ENCODE assay signal across 1 cellular context in the genomic region with DNA sequence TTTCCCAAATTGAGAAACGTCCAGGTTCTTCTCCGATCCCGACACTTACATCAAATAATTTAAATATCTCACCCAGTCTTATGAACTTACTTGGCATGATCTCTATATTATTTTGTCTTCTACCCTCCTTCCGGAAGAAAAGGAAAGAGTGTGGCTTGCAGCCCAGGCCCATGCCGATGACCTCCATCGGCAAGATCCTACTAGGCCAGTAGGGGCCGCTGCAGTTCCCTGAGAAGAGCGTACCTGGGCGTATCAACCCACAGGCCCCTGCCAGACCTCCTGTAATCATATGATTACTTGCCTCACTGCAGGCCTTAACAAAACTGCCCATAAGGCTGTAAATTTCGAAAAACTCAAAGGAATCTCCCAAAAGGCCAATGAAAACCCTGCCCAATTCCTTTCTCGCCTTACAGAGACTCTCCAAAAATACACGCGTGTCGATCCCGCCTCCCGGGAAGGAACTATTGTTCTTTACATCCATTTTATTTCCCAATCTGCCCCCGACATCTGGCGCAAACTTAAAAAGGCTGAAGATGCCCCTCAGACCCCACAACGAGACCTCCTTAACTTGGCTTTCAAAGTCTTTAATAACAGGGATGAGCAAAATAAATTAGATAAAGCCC.
A peak's percentile ranks its signal among the peaks of the same experiment; 100 is the strongest.
TF ChIP-seq lines count a peak whose summit lies in the region.

No MANE protein-coding gene starts in this region.

TF ChIP-seq in HEK293, 187 proteins besides CTCF, POLR2A, EP300 and RAD21 (continued from another document):
- TF ChIP-seq, protein P1, sequence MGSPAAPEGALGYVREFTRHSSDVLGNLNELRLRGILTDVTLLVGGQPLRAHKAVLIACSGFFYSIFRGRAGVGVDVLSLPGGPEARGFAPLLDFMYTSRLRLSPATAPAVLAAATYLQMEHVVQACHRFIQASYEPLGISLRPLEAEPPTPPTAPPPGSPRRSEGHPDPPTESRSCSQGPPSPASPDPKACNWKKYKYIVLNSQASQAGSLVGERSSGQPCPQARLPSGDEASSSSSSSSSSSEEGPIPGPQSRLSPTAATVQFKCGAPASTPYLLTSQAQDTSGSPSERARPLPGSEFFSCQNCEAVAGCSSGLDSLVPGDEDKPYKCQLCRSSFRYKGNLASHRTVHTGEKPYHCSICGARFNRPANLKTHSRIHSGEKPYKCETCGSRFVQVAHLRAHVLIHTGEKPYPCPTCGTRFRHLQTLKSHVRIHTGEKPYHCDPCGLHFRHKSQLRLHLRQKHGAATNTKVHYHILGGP (tag by site-specific recombination; IDR thresholded peaks at IDR 0.05) = no peak
- TF ChIP-seq SP2 (tag by site-specific recombination; IDR thresholded peaks at IDR 0.05) (no peak), ZSCAN30 (tag by site-specific recombination; IDR thresholded peaks at IDR 0.05) (peak; percentile 65; the same call in 1 of the 2 replicates), ZNF658 (tag by site-specific recombination; IDR thresholded peaks at IDR 0.05) (no peak), EGR2 (tag by site-specific recombination; IDR thresholded peaks at IDR 0.05; ENCODE audit: low read depth) (0 out of 2 replicates have a peak, but pooled peaks have one; percentile 17), ZNF114 (tag by site-specific recombination; IDR thresholded peaks at IDR 0.05) (no peak), ZNF677 (tag by site-specific recombination; IDR thresholded peaks at IDR 0.05) (no peak), ZNF660 (tag by site-specific recombination; IDR thresholded peaks at IDR 0.05) (no peak), ZNF266 (tag by site-specific recombination; IDR thresholded peaks at IDR 0.05; ENCODE audit: low read depth) (no peak), ZBTB17 (tag by site-specific recombination; IDR thresholded peaks at IDR 0.05) (peak; percentile 48; the same call in 1 of the 2 replicates), ZXDB (tag by site-specific recombination; IDR thresholded peaks at IDR 0.05) (peak; percentile 65), ZNF391 (tag by site-specific recombination; IDR thresholded peaks at IDR 0.05; ENCODE audit: borderline replicate concordance, low read depth) (no peak), KLF8 (tag by site-specific recombination; IDR thresholded peaks at IDR 0.05) (0 out of 2 replicates have a peak, but pooled peaks have one; percentile 14), ZFHX2 (tag by site-specific recombination; conservative IDR thresholded peaks at IDR 0.05) (peak; percentile 60), ATF2 (tag by site-specific recombination; IDR thresholded peaks at IDR 0.05; ENCODE audit: low read depth) (no peak), ZNF747 (tag by site-specific recombination; IDR thresholded peaks at IDR 0.05) (no peak), YY1 (tag by site-specific recombination; IDR thresholded peaks at IDR 0.05) (no peak)
- TF ChIP-seq, protein P2, sequence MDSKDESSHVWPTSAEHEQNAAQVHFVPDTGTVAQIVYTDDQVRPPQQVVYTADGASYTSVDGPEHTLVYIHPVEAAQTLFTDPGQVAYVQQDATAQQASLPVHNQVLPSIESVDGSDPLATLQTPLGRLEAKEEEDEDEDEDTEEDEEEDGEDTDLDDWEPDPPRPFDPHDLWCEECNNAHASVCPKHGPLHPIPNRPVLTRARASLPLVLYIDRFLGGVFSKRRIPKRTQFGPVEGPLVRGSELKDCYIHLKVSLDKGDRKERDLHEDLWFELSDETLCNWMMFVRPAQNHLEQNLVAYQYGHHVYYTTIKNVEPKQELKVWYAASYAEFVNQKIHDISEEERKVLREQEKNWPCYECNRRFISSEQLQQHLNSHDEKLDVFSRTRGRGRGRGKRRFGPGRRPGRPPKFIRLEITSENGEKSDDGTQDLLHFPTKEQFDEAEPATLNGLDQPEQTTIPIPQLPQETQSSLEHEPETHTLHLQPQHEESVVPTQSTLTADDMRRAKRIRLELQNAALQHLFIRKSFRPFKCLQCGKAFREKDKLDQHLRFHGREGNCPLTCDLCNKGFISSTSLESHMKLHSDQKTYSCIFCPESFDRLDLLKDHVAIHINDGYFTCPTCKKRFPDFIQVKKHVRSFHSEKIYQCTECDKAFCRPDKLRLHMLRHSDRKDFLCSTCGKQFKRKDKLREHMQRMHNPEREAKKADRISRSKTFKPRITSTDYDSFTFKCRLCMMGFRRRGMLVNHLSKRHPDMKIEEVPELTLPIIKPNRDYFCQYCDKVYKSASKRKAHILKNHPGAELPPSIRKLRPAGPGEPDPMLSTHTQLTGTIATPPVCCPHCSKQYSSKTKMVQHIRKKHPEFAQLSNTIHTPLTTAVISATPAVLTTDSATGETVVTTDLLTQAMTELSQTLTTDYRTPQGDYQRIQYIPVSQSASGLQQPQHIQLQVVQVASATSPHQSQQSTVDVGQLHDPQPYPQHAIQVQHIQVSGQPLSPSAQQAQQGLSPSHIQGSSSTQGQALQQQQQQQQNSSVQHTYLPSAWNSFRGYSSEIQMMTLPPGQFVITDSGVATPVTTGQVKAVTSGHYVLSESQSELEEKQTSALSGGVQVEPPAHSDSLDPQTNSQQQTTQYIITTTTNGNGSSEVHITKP (tag by site-specific recombination; IDR thresholded peaks at IDR 0.05) = no peak
TF ChIP-seq in HEK293: peak in this region for 9.
